Comparison of ENCODE assay signal across 10 cellular contexts in the genomic region with DNA sequence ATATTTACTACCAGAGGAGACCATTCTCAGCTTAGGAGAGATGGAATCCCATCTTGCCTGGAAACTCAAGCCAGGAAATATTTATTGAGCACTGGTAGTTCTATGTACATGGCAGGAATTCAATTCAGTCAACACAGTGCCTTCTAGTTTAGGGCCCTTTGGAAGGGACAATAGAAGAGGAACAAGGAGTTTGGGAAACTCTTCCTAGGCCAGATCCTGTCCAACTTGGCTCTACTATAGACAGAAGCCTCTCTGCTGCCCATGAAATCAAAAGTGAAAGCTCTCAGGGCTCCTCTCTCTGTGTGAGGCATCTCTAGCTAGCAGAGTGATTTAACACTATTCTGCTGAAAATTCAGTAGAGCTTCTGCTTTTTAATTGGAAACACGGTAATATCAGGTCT.
A peak's percentile ranks its signal among the peaks of the same experiment; 100 is the strongest.
DNase-seq lines count a peak whose midpoint lies in the region; ATAC-seq, FAIRE-seq and TF ChIP-seq lines count a peak whose summit lies in the region.
"Had no signal": no experiment of that assay in that cellular context is flagged by ENCODE, and none has a peak within 500 bp of the region (broad histone marks: within the 10 kb centered on the region; RNA-seq: fewer than 3 reads in every experiment).

No MANE protein-coding gene starts in this region.

- POLR2A ChIA-PET in GM12878 (lab: Charles Lee) = no interaction called here

- H3K9me3 ChIP-seq in GM12878 (replicated peaks; ENCODE audit: control insufficient read depth, insufficient read depth, low read length) (no peaks in the 10 kb centered on the region), H9 (ENCODE audit: control insufficient read depth, low read depth, low read length) (no peaks in the 10 kb centered on the region)
- H3K9me3 ChIP-seq: Peyer's patch had no signal

- no peak overlapping the region for H2BK12ac ChIP-seq in H9 (ENCODE audit: insufficient read length, low read depth, low read length)

- RAD21 ChIA-PET in GM12878 (lab: Charles Lee; ENCODE audit: unreplicated experiment) = no interaction called here

- no peak overlapping the region for H3K23ac ChIP-seq in H9 (ENCODE audit: insufficient read length, low read depth, low read length)

- ATAC-seq in GM19452 (IDR thresholded peaks at IDR 0.05; ENCODE audit: unreplicated experiment) (peak; percentile 96), HG03064 (IDR thresholded peaks at IDR 0.05; ENCODE audit: low read depth, unreplicated experiment) (peak; percentile 97), GM12878 (peak; percentile 94)

- no peaks in the 10 kb centered on the region for H3K9me3 Mint-ChIP-seq in H9

- H3K4me1 ChIP-seq in GM12878 (ENCODE audit: control insufficient read depth, insufficient read depth, low read length) = no peaks in the 10 kb centered on the region
- H3K4me1 ChIP-seq in H9 (ENCODE audit: insufficient read depth, low read length) = peaks cover 4% of the 10 kb centered on the region
- H3K4me1 ChIP-seq: Peyer's patch had no signal

- no peak overlapping the region for H3K4me3 Mint-ChIP-seq in H9

- H3K4me3 ChIP-seq in GM12878 = no peak overlapping the region
- H3K4me3 ChIP-seq: Peyer's patch had no signal

- WGBS in GM12878 (ENCODE audit: insufficient coverage, insufficient replicate concordance, low lambda C conversion rate, missing lambda C conversion rate) = 0% methylated on average over 1 of the region's 1 CpG
- WGBS in H9 (ENCODE audit: extremely low coverage, insufficient read length, low lambda C conversion rate) = no CpG with 5 or more reads among the region's 1 CpG

- intact Hi-C loops in GM12878 (cut with micrococcal nuclease; ENCODE audit: unreplicated experiment) = no loop called here

- CTCF ChIA-PET in GM12878 (lab: Yijun Ruan, JAX) = interaction anchor here (0.6 to 0.7 kb wide), 2 partner anchors 10 to 11 kb away, joined by 3 read pairs; no protein-coding TSS in a partner anchor

- in situ Hi-C loops in GM12878 (cut with MboI) = no loop called here

- TF ChIP-seq EP300 in GM12878 (IDR thresholded peaks at IDR 0.05; ENCODE audit: borderline replicate concordance in 1 of 2, control insufficient read depth in 1 of 2, low read depth in 2 of 2, low read length in 2 of 2) = no peak

- H3K14ac ChIP-seq in H9 (ENCODE audit: insufficient read depth, low read length) = no peak overlapping the region

- no peak for TF ChIP-seq POLR2A in GM12878 (IDR thresholded peaks at IDR 0.05; ENCODE audit: low read depth, low read length)

- no peaks in the 10 kb centered on the region for H4K20me1 ChIP-seq in GM12878 (ENCODE audit: control insufficient read depth, insufficient read depth)
- H4K20me1 ChIP-seq in H9 (ENCODE audit: control insufficient read depth, insufficient read depth, insufficient read length) = no peaks in the 10 kb centered on the region

- H4K5ac ChIP-seq in H9 (ENCODE audit: insufficient read length, low read depth, low read length) = no peak overlapping the region

- peak overlapping the region; percentile 94 for H2AFZ ChIP-seq in GM12878 (ENCODE audit: control insufficient read depth, low read depth, low read length)
- no peak overlapping the region for H2AFZ ChIP-seq in H9 (ENCODE audit: low read length)

- no peak overlapping the region for H3K56ac ChIP-seq in H9 (ENCODE audit: insufficient read length, low read depth, low read length)

- H3K4me2 ChIP-seq in GM12878 (ENCODE audit: control insufficient read depth, insufficient read depth) (peak overlapping the region; percentile 51; the same call in 1 of the 2 replicates), H9 (ENCODE audit: insufficient read depth, insufficient read length, low read length) (no peak overlapping the region)

- H3K23me2 ChIP-seq in H9 (ENCODE audit: insufficient read length, low read depth, low read length, poor library complexity, severe bottlenecking) = no peaks in the 10 kb centered on the region

- H2BK15ac ChIP-seq in H9 (ENCODE audit: low read depth, low read length) = no peak overlapping the region

- no peak for TF ChIP-seq CTCF in GM10266 (IDR thresholded peaks at IDR 0.05; ENCODE audit: control insufficient read depth, insufficient read depth, low read depth, missing control alignments)
- no peak for TF ChIP-seq CTCF in GM12878 (IDR thresholded peaks at IDR 0.05 in 2 of 3, conservative IDR thresholded peaks at IDR 0.05 in 1 of 3; ENCODE audit: control insufficient read depth in 2 of 3, extremely low read depth in 1 of 3, insufficient read depth in 1 of 3, low read depth in 3 of 3, low read length in 3 of 3)
- no peak for TF ChIP-seq CTCF in H9 (conservative IDR thresholded peaks at IDR 0.05)

- H2AK5ac ChIP-seq in H9 (ENCODE audit: insufficient read length, low read length) = no peak overlapping the region

- SMC1A ChIA-PET in GM12878 (lab: Charles Lee; ENCODE audit: uncharacterized antibody, unreplicated experiment) = interaction anchor here (0.7 to 1.0 kb wide), 2 partner anchors 10 to 18 kb away, joined by 3 to 4 read pairs; no protein-coding TSS in a partner anchor

- H3K27me3 ChIP-seq in GM12878 (replicated peaks in 1 of 2; ENCODE audit: control insufficient read depth in 2 of 2, insufficient read depth in 2 of 2, low read length in 1 of 2) = no peaks in the 10 kb centered on the region
- no peaks in the 10 kb centered on the region for H3K27me3 ChIP-seq in H9 (ENCODE audit: insufficient read depth, low read length)
- H3K27me3 ChIP-seq: Peyer's patch had no signal

- H3K36me3 ChIP-seq in GM12878 (ENCODE audit: control insufficient read depth in 2 of 2, insufficient read depth in 2 of 2, low read length in 1 of 2) = no peaks in the 10 kb centered on the region
- H3K36me3 ChIP-seq: Peyer's patch had no signal

- BruUV-seq in GM12878 (replicated peaks; lab: Mats Ljungman, UMichigan) = no TSS peak

- H3K27me3 Mint-ChIP-seq in H9 (ENCODE audit: low read depth) = no peaks in the 10 kb centered on the region

- H2BK20ac ChIP-seq in H9 (ENCODE audit: low read depth, low read length, poor library complexity, severe bottlenecking) = no peak overlapping the region

- no peak overlapping the region for H2BK120ac ChIP-seq in H9 (ENCODE audit: low read depth, low read length, poor library complexity, severe bottlenecking)

- no peaks in the 10 kb centered on the region for H3K79me1 ChIP-seq in H9 (ENCODE audit: insufficient read depth, low read depth, low read length, poor library complexity, severe bottlenecking)

- no peak overlapping the region for H3T11ph ChIP-seq in H9 (ENCODE audit: low read length)

- no peak overlapping the region for H3K4ac ChIP-seq in H9 (ENCODE audit: low read depth, low read length)

- H3K79me2 ChIP-seq in GM12878 (ENCODE audit: control insufficient read depth, insufficient read depth, low read length) = no peaks in the 10 kb centered on the region
- no peaks in the 10 kb centered on the region for H3K79me2 ChIP-seq in H9 (ENCODE audit: insufficient read depth, low read length)

- H4K91ac ChIP-seq in H9 (ENCODE audit: insufficient read length, low read depth, low read length) = no peak overlapping the region

- no peak overlapping the region for H4K8ac ChIP-seq in H9 (replicated peaks; ENCODE audit: insufficient read length, low read depth, low read length)

- H3K27ac ChIP-seq in GM12878 (ENCODE audit: control insufficient read depth, insufficient read depth) (peak overlapping the region; percentile 38; the same call in 1 of the 2 replicates), H9 (ENCODE audit: insufficient read length, low read depth, low read length) (no peak overlapping the region)
- H3K27ac ChIP-seq: Peyer's patch had no signal

- no peak overlapping the region for H2BK5ac ChIP-seq in H9 (ENCODE audit: insufficient read length, low read length)

- peak; percentile 72 for FAIRE-seq in GM12878 (lab: Jason Lieb, UNC)
- FAIRE-seq: keratinocyte had no signal

- no peak for TF ChIP-seq RAD21 in GM12878 (IDR thresholded peaks at IDR 0.05; ENCODE audit: insufficient read depth, low read depth, low read length)

- peaks cover 16 to 24% of the 10 kb centered on the region in 2 experiments for H3K4me1 Mint-ChIP-seq in H9

- DNase-seq in GM10266 (ENCODE audit: extremely low spot score) (peak; percentile 40), GM12878 (ENCODE audit: low read depth, low spot score) (no peak), H9 (no peak), LoVo (ENCODE audit: low spot score) (no peak), SKM-1 treated with dmso at 0.1 percent for 144 hours (lab: John Stamatoyannopoulos, UW; ENCODE audit: unreplicated experiment) (no peak)
- no peak for DNase-seq in stimulated activated CD8-positive, alpha-beta memory T cell treated with anti-CD3 and anti-CD28 coated beads, Interleukin-4, amount 100 ng/mL, for 48 hours
- DNase-seq: Peyer's patch had no signal

- H3K27ac Mint-ChIP-seq in H9 = peak overlapping the region in 1 of 3 experiments; percentile 25; a peak in 1 of 7 replicates

- H3K18ac ChIP-seq in H9 (ENCODE audit: insufficient read length, low read depth, low read length) = no peak overlapping the region

- no peak overlapping the region for H3K9ac ChIP-seq in GM12878 (ENCODE audit: control insufficient read depth, insufficient read depth, low read length)
- H3K9ac ChIP-seq in H9 (ENCODE audit: extremely low read depth, insufficient read length, low read length) = no peak overlapping the region

- H3K36me3 Mint-ChIP-seq in H9 (ENCODE audit: insufficient read depth in 1 of 3, low read depth in 3 of 3) = no peaks in the 10 kb centered on the region

TF ChIP-seq in GM12878, 131 proteins besides CTCF, POLR2A, EP300 and RAD21:
- TF ChIP-seq ETV6 (conservative IDR thresholded peaks at IDR 0.05 in 1 of 2, IDR thresholded peaks at IDR 0.05 in 1 of 2; ENCODE audit: borderline replicate concordance in 1 of 2, low read depth in 1 of 2) = no peak
